In genomic region chr13:99959127-99959529, GRCh38 we compare ENCODE assay signal across 19 cellular contexts. TPM values are rescaled to one million over a fixed set of nuclear protein-coding genes. Genes with fewer than 3 reads are reported as not detected.
A peak's percentile ranks its signal among the peaks of the same experiment; 100 is the strongest.
DNase-seq lines count a peak whose midpoint lies in the region; ATAC-seq lines count a peak whose summit lies in the region.
"Had no signal": no experiment of that assay in that cellular context is flagged by ENCODE, and none has a peak within 500 bp of the region (broad histone marks: within the 10 kb centered on the region; RNA-seq: fewer than 3 reads in every experiment).

No MANE protein-coding gene starts in this region.

- H3K4me1 ChIP-seq in ACC112 (ENCODE audit: control insufficient read depth, insufficient read depth, low read length, unreplicated experiment), result no peaks in the 10 kb centered on the region
- peaks cover 54% of the 10 kb centered on the region for H3K4me1 ChIP-seq in ectodermal cell (ENCODE audit: control insufficient read depth, insufficient read depth, low read length)

- WGBS in ectodermal cell, 2 experiments, result 1% methylated on average over 10 of the region's 10 CpGs

- H3K27ac ChIP-seq in ACC112 (ENCODE audit: low read depth, low read length), result no peak overlapping the region
- peak overlapping the region; percentile 94 for H3K27ac ChIP-seq in ectodermal cell (ENCODE audit: insufficient read depth, low read depth, low read length, poor library complexity, severe bottlenecking)
- H3K27ac ChIP-seq: heart left ventricle, HL-60, pancreas had no signal

- H3K4me3 ChIP-seq in ACC112 (ENCODE audit: low read depth, low read length), result peak overlapping the region; percentile 71
- H3K4me3 ChIP-seq in H7 (ENCODE audit: insufficient read depth, low read depth, low read length), result peak overlapping the region; percentile 41
- H3K4me3 ChIP-seq in ectodermal cell (ENCODE audit: insufficient read depth, low read depth, low read length), result peak overlapping the region; percentile 25

- no peak overlapping the region for H2AFZ ChIP-seq in ACC112 (ENCODE audit: low read length, unreplicated experiment)

- H3K36me3 Mint-ChIP-seq in naive thymus-derived CD8-positive, alpha-beta T cell, result peaks cover 0 to 6% (median 6%) of the 10 kb centered on the region in 3 donors

- no peak for ATAC-seq in naive thymus-derived CD8-positive, alpha-beta T cell
- ATAC-seq in HG02970 (IDR thresholded peaks at IDR 0.05; ENCODE audit: low FRiP score, unreplicated experiment), result no peak
- ATAC-seq: heart left ventricle, left ventricle myocardium superior, pancreas had no signal

- H3K79me2 ChIP-seq in ACC112 (ENCODE audit: control insufficient read depth, insufficient read depth, low read length, unreplicated experiment), result no peaks in the 10 kb centered on the region

- DNase-seq in H7 (peak; percentile 46), NK-92 (lab: John Stamatoyannopoulos, UW; ENCODE audit: unreplicated experiment) (no peak), NCI-H345 (lab: John Stamatoyannopoulos, UW) (no peak)
- DNase-seq in naive thymus-derived CD8-positive, alpha-beta T cell, result no peak
- no peak for DNase-seq in stimulated activated CD4-positive, alpha-beta T cell treated with anti-CD3 and anti-CD28 coated beads, Interleukin-4, amount 100 ng/mL, for 1 hour
- DNase-seq: activated CD4-positive, alpha-beta T cell treated with anti-CD3 and anti-CD28 coated beads, Interleukin-2, amount 50 U/mL, for 1 hour; activated gamma-delta T cell; AML-193; heart left ventricle; left ventricle myocardium superior; NCI-H187; pancreas had no signal

- peaks cover 13 to 38% (median 33%) of the 10 kb centered on the region in 4 donors for H3K4me1 Mint-ChIP-seq in naive thymus-derived CD8-positive, alpha-beta T cell

- POLR2A ChIA-PET in naive thymus-derived CD8-positive, alpha-beta T cell (lab: Charles Lee), result interaction anchor here (1.2 to 1.5 kb wide), 3 partner anchors 16 to 24 kb away, joined by 3 to 4 read pairs (median 4); no protein-coding TSS in a partner anchor

- H3K27me3 Mint-ChIP-seq in naive thymus-derived CD8-positive, alpha-beta T cell, result peaks cover 39 to 94% (median 76%) of the 10 kb centered on the region in 5 donors

- H3K36me3 ChIP-seq in ACC112 (ENCODE audit: insufficient read depth, low read length) (no peaks in the 10 kb centered on the region), H7 (replicated peaks; ENCODE audit: control insufficient read depth, insufficient read depth, low read length) (no peaks in the 10 kb centered on the region), ectodermal cell (ENCODE audit: control insufficient read depth, insufficient read depth, low read length) (peaks cover 5% of the 10 kb centered on the region)
- H3K36me3 ChIP-seq: heart left ventricle, pancreas had no signal

- H3K9me3 Mint-ChIP-seq in naive thymus-derived CD8-positive, alpha-beta T cell, result peaks cover 0 to 7% (median 0%) of the 10 kb centered on the region in 9 donors

- peak overlapping the region in 2 of 10 donors; percentile 22 to 43 for H3K27ac Mint-ChIP-seq in naive thymus-derived CD8-positive, alpha-beta T cell

- peak overlapping the region in 9 of 10 donors; percentile 12 to 71 (median 41) for H3K4me3 Mint-ChIP-seq in naive thymus-derived CD8-positive, alpha-beta T cell

- H3K9me3 ChIP-seq in ectodermal cell (ENCODE audit: control insufficient read depth, low read length), result no peaks in the 10 kb centered on the region
- H3K9me3 ChIP-seq: heart left ventricle, pancreas had no signal

- H3K27me3 ChIP-seq in ACC112 (ENCODE audit: insufficient read depth, low read length) (peaks cover 97% of the 10 kb centered on the region), H7 (ENCODE audit: control insufficient read depth, insufficient read depth, low read length) (peaks cover 76% of the 10 kb centered on the region), ectodermal cell (ENCODE audit: control insufficient read depth, insufficient read depth, low read length, poor library complexity, severe bottlenecking) (peaks cover 32% of the 10 kb centered on the region)

RNA-seq across cellular contexts. Expression of gene ZIC5, which starts 12.4 kb away (rescaled TPM):
- 45.9 and 51.4 TPM in 2 replicates for total RNA-seq in H7 (2014; rRNA removed; shearing (Covaris generic))
- polyA plus RNA-seq in ectodermal cell (2013, experiment 1 of 4), result 65.6 TPM
- 64.1 TPM for polyA plus RNA-seq in ectodermal cell (2013, experiment 2 of 4)
- polyA plus RNA-seq in ectodermal cell (2013, experiment 3 of 4), result 56.2 TPM
- 56.2 TPM for polyA plus RNA-seq in ectodermal cell (2013, experiment 4 of 4)
- total RNA-seq in naive thymus-derived CD8-positive, alpha-beta T cell, result not detected
- polyA plus RNA-seq in naive thymus-derived CD8-positive, alpha-beta T cell, result not detected
- total RNA-seq: bronchial epithelial cell, epithelial cell of proximal tubule, heart left ventricle, left ventricle myocardium superior, ureter had no signal
- polyA plus RNA-seq: heart left ventricle, pancreas had no signal

RNA-seq across cellular contexts. Expression of gene ZIC2, which starts 22.5 kb away (rescaled TPM):
- 93.0 and 96.6 TPM in 2 replicates for total RNA-seq in H7 (2014; rRNA removed; shearing (Covaris generic))
- 345 TPM for polyA plus RNA-seq in ectodermal cell (2013, experiment 1 of 4)
- polyA plus RNA-seq in ectodermal cell (2013, experiment 2 of 4), result 289 TPM
- 282 TPM for polyA plus RNA-seq in ectodermal cell (2013, experiment 3 of 4)
- polyA plus RNA-seq in ectodermal cell (2013, experiment 4 of 4), result 292 TPM
- total RNA-seq in naive thymus-derived CD8-positive, alpha-beta T cell, result not detected
- polyA plus RNA-seq in naive thymus-derived CD8-positive, alpha-beta T cell, result not detected
- total RNA-seq: bronchial epithelial cell, epithelial cell of proximal tubule, heart left ventricle, left ventricle myocardium superior, ureter had no signal
- polyA plus RNA-seq: heart left ventricle, pancreas had no signal

Comparison
In these comparisons a context has a peak if more than half of its experiments do, and no peak if none do; other contexts are left out.
1. RNA of gene ZIC5, which starts 12.4 kb away (total RNA-seq): 45.9 to 51.4 TPM in H7; not detected in naive thymus-derived CD8-positive, alpha-beta T cell; every median in the first group is over 10 times any median in the second.
2. RNA of gene ZIC2, which starts 22.5 kb away (total RNA-seq): 93.0 to 96.6 TPM in H7; not detected in naive thymus-derived CD8-positive, alpha-beta T cell; every median in the first group is over 10 times any median in the second.
3. Peak in every context shown above with its lines, with median percentiles within 50 percentile points of each other: H3K4me3 ChIP-seq.